In genomic region chr1:71745326-71745725, GRCh38 we compare ENCODE assay signal across 20 cellular contexts.
DNase-seq lines count a peak whose midpoint lies in the region; TF ChIP-seq lines count a peak whose summit lies in the region.
"Had no signal": no experiment of that assay in that cellular context is flagged by ENCODE, and none has a peak within 500 bp of the region (broad histone marks: within the 10 kb centered on the region; RNA-seq: fewer than 3 reads in every experiment).

No MANE protein-coding gene starts in this region.

- H3K36me3 ChIP-seq in GM23248 (ENCODE audit: low read depth) (no peaks in the 10 kb centered on the region), neural progenitor cell (no peaks in the 10 kb centered on the region), transverse colon (no peaks in the 10 kb centered on the region)
- H3K36me3 ChIP-seq: BLaER1 had no signal

- H3K36me3 Mint-ChIP-seq in neural progenitor cell = no peaks in the 10 kb centered on the region
- H3K36me3 Mint-ChIP-seq: CD4-positive, CD25-positive, alpha-beta regulatory T cell; CD8-positive, alpha-beta T cell had no signal

- H3K9ac ChIP-seq in GM23248 (no peak overlapping the region), neural progenitor cell (no peak overlapping the region)
- H3K9ac ChIP-seq: BLaER1 had no signal

- H3K9me3 Mint-ChIP-seq in neural progenitor cell = no peaks in the 10 kb centered on the region
- H3K9me3 Mint-ChIP-seq: GM23338 had no signal

- no peaks in the 10 kb centered on the region for H3K9me3 ChIP-seq in GM23248 (ENCODE audit: low read depth)
- no peaks in the 10 kb centered on the region for H3K9me3 ChIP-seq in neural progenitor cell (ENCODE audit: low read depth)
- H3K9me3 ChIP-seq in transverse colon = no peaks in the 10 kb centered on the region
- H3K9me3 ChIP-seq: A549, Caco-2 had no signal

- no peak overlapping the region for H3K27ac Mint-ChIP-seq in neural progenitor cell
- H3K27ac Mint-ChIP-seq: B cell; CD4-positive, CD25-positive, alpha-beta regulatory T cell; CD8-positive, alpha-beta T cell; GM23338 had no signal

- no peak overlapping the region for H2AFZ ChIP-seq in GM23248
- H2AFZ ChIP-seq in neural progenitor cell (replicated peaks) = peak overlapping the region; percentile 26
- H2AFZ ChIP-seq: GM23338 had no signal

- H3F3A ChIP-seq in GM23248 (ENCODE audit: insufficient read depth) (no peaks in the 10 kb centered on the region), neural progenitor cell (ENCODE audit: low read depth) (no peaks in the 10 kb centered on the region)

- H3K4me2 ChIP-seq in GM23248 (ENCODE audit: unreplicated experiment) (no peak overlapping the region), neural progenitor cell (no peak overlapping the region)
- H3K4me2 ChIP-seq: A549, BLaER1, GM23338 had no signal

- H3K9me2 ChIP-seq in GM23248 (ENCODE audit: insufficient read depth) = peaks cover 4% of the 10 kb centered on the region; the same call in 1 of the 2 replicates

- TF ChIP-seq EP300 in transverse colon (IDR thresholded peaks at IDR 0.05; ENCODE audit: low read depth) = no peak

- no peak for TF ChIP-seq CTCF in fibroblast of mammary gland (conservative IDR thresholded peaks at IDR 0.05; ENCODE audit: control insufficient read depth, insufficient read depth, low read depth, low read length)
- no peak for TF ChIP-seq CTCF in neural progenitor cell (IDR thresholded peaks at IDR 0.05)
- no peak for TF ChIP-seq CTCF in GM13976 (IDR thresholded peaks at IDR 0.05; ENCODE audit: borderline replicate concordance, control extremely low read depth, extremely low read depth, insufficient read depth, missing control alignments)
- TF ChIP-seq CTCF in transverse colon (IDR thresholded peaks at IDR 0.05) = no peak

- peak; percentile 7 for DNase-seq in AG20443 (ENCODE audit: low spot score)
- DNase-seq in GM23248 = peak; percentile 6
- peak; percentile 13 for DNase-seq in fibroblast of mammary gland (ENCODE audit: low read depth)
- no peak for DNase-seq in neural progenitor cell (ENCODE audit: low spot score)
- no peak for DNase-seq in GM13976 (ENCODE audit: low spot score)
- DNase-seq in transverse colon = no peak
- no peak for DNase-seq in activated CD4-positive, alpha-beta T cell treated with anti-CD3 and anti-CD28 coated beads, Interleukin-2, amount 50 U/mL, for 4 hours
- DNase-seq: 8988T; ACHN; Caco-2; CD4-positive, CD25-positive, alpha-beta regulatory T cell; CD8-positive, alpha-beta T cell; DMS153; DND-41; H9 had no signal

- H3K4me1 ChIP-seq in GM23248 (ENCODE audit: insufficient read depth) = no peaks in the 10 kb centered on the region
- no peaks in the 10 kb centered on the region for H3K4me1 ChIP-seq in neural progenitor cell
- H3K4me1 ChIP-seq in transverse colon = peaks cover 0 to 7% (median 0%) of the 10 kb centered on the region in 4 donors
- H3K4me1 ChIP-seq: A549, BLaER1, Caco-2 had no signal

- H3K79me2 ChIP-seq in GM23248 (ENCODE audit: insufficient read depth) (no peaks in the 10 kb centered on the region), neural progenitor cell (ENCODE audit: low read depth) (no peaks in the 10 kb centered on the region)

- no peak for TF ChIP-seq POLR2A in transverse colon (IDR thresholded peaks at IDR 0.05)

- H3K4me3 ChIP-seq in GM23248 (no peak overlapping the region), fibroblast of mammary gland (ENCODE audit: control insufficient read depth, low read depth, low read length) (no peak overlapping the region), neural progenitor cell (no peak overlapping the region), transverse colon (no peak overlapping the region)
- H3K4me3 ChIP-seq: A549, BLaER1, GM23338 had no signal

- H3K27ac ChIP-seq in GM23248 (no peak overlapping the region), neural progenitor cell (no peak overlapping the region), transverse colon (no peak overlapping the region)
- H3K27ac ChIP-seq: A549, BLaER1, C4-2B had no signal

- H4K20me1 ChIP-seq in GM23248 (ENCODE audit: insufficient read depth) = no peaks in the 10 kb centered on the region
- H4K20me1 ChIP-seq in neural progenitor cell (ENCODE audit: low read depth) = no peaks in the 10 kb centered on the region
- H4K20me1 ChIP-seq: BLaER1 had no signal

- H3K27me3 ChIP-seq in GM23248 (replicated peaks; ENCODE audit: insufficient read depth) (no peaks in the 10 kb centered on the region), neural progenitor cell (no peaks in the 10 kb centered on the region), transverse colon (no peaks in the 10 kb centered on the region)
- H3K27me3 ChIP-seq: BLaER1 had no signal

- no peaks in the 10 kb centered on the region for H3K27me3 Mint-ChIP-seq in neural progenitor cell (ENCODE audit: insufficient read depth, low read depth)
- H3K27me3 Mint-ChIP-seq: B cell; CD4-positive, CD25-positive, alpha-beta regulatory T cell had no signal

- intact Hi-C loops in transverse colon (cut with DNase I; ENCODE audit: low total_unique reads) = no loop called here

- H3K4me3 Mint-ChIP-seq in neural progenitor cell = no peak overlapping the region
- H3K4me3 Mint-ChIP-seq: B cell; CD4-positive, CD25-positive, alpha-beta regulatory T cell; CD8-positive, alpha-beta T cell; GM23338; H9 had no signal

- no peaks in the 10 kb centered on the region for H3K4me1 Mint-ChIP-seq in neural progenitor cell
- H3K4me1 Mint-ChIP-seq: B cell; CD4-positive, CD25-positive, alpha-beta regulatory T cell; GM23338; H9 had no signal

- in situ Hi-C loops in GM23248 (cut with MboI) = no loop called here
- in situ Hi-C loops in GM13976 (cut with MboI; ENCODE audit: low sequenced_read_pairs, unreplicated experiment) = no loop called here
- in situ Hi-C loops in transverse colon (cut with MboI; ENCODE audit: low pct_ligation_motif_present in 1 of 4, low pct_unique_long_range_greater_than_20kb in 1 of 4, low sequenced_read_pairs in 3 of 4) = no loop called here

Comparison
In these comparisons a context has a peak if more than half of its experiments do, and no peak if none do; other contexts are left out.
1. DNase-seq: peak in AG20443 (single experiment), GM23248 (single experiment) and fibroblast of mammary gland (single experiment); none in neural progenitor cell (single experiment), GM13976 (single experiment), transverse colon (single experiment) and activated CD4-positive, alpha-beta T cell treated with anti-CD3 and anti-CD28 coated beads, Interleukin-2, amount 50 U/mL, for 4 hours (0 of 2).